Comparison of ENCODE assay signal across 2 cellular contexts in the genomic region with DNA sequence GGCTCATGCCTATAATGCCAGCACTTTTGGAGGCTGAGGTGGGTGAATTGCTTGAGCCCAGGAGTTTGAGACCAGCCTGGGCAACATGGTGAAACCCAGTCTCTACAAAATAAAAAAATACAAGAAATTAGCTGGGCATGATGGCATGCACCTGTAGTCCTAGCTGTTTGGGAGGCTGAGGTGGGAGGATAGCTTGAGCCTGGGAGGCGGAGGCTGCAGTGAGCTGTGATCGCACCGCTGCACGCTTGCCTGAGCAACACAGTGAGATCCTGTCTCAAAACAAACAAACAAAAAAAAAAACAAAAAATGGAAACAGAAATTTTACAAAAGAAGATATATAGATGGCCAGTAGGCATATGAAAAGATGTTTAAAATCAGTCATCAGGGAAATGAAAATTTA.
TF ChIP-seq lines count a peak whose summit lies in the region.

No MANE protein-coding gene starts in this region.

TF ChIP-seq in WTC11, 78 proteins besides CTCF, POLR2A, EP300 and RAD21:
- TF ChIP-seq MXD4 (CRISPR knock-in tag; IDR thresholded peaks at IDR 0.05; ENCODE audit: borderline replicate concordance): no peak
- peak; percentile 87 for TF ChIP-seq ZNF121 (CRISPR knock-in tag; IDR thresholded peaks at IDR 0.05)

TF ChIP-seq in GM12878, 131 proteins besides CTCF, POLR2A, EP300 and RAD21:
- TF ChIP-seq, protein P1, sequence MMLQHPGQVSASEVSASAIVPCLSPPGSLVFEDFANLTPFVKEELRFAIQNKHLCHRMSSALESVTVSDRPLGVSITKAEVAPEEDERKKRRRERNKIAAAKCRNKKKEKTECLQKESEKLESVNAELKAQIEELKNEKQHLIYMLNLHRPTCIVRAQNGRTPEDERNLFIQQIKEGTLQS (IDR thresholded peaks at IDR 0.05; ENCODE audit: borderline replicate concordance, extremely low read depth, low read depth, low read length): no peak
- TF ChIP-seq POLR2AphosphoS5 (IDR thresholded peaks at IDR 0.05; ENCODE audit: low read length): 0 out of 2 replicates have a peak, but pooled peaks have one; percentile 32
TF ChIP-seq in GM12878: peak in this region for 1.
